ENCODE assay signal across 11 cellular contexts in the genomic region with DNA sequence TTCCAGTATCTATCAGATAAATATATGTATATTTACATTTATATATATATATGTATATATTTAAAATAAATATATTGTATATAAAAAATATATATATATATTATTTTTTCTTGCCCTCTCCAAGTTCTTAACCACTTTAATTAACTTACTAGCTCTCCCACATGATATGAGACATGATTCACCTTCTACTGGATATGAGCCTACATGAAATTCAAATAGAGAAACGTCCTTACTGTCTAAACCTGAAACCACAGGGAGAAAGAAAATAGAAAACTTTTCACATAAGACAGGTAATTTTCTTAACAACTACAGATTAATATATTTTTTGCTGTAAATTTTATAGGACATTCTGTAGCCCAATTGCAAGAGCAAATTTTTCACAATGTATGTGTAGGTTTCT.
"Had no signal": no experiment of that assay in that cellular context is flagged by ENCODE, and none has a peak within 500 bp of the region (broad histone marks: within the 10 kb centered on the region; RNA-seq: fewer than 3 reads in every experiment).

No MANE protein-coding gene starts in this region.

- H3K9me3 Mint-ChIP-seq: activated CD4-positive, alpha-beta memory T cell treated with anti-CD3 and anti-CD28 coated beads for 36 hours; activated naive CD8-positive, alpha-beta T cell treated with anti-CD3 and anti-CD28 coated beads, Interleukin-2, amount 50 U/mL, for 24 hours; mesothelial cell of epicardium; stimulated activated naive CD8-positive, alpha-beta T cell treated with anti-CD3 and anti-CD28 coated beads, Interleukin-15, Interleukin-2, amounts not matched to agents 100 ng/mL and 50 ng/mL, for 24 hours had no signal

- H3K27ac ChIP-seq: coronary artery, gastroesophageal sphincter, heart left ventricle, tibial nerve had no signal

- H3K27me3 Mint-ChIP-seq: activated CD4-positive, alpha-beta memory T cell treated with anti-CD3 and anti-CD28 coated beads for 36 hours; activated naive CD8-positive, alpha-beta T cell treated with anti-CD3 and anti-CD28 coated beads, Interleukin-2, amount 50 U/mL, for 24 hours; stimulated activated naive CD8-positive, alpha-beta T cell treated with anti-CD3 and anti-CD28 coated beads, Interleukin-15, Interleukin-2, amounts not matched to agents 100 ng/mL and 50 ng/mL, for 24 hours had no signal

- H3K4me1 ChIP-seq: gastroesophageal sphincter, tibial nerve had no signal

- DNase-seq: activated naive CD8-positive, alpha-beta T cell treated with anti-CD3 and anti-CD28 coated beads, Interleukin-2, amount 50 U/mL, for 24 hours; aorta; heart left ventricle; left lung had no signal

- H3K36me3 ChIP-seq: gastroesophageal sphincter, heart left ventricle, tibial nerve had no signal

- H3K4me3 ChIP-seq: coronary artery, gastroesophageal sphincter, heart left ventricle, left lung, tibial nerve had no signal

- H3K4me3 Mint-ChIP-seq: activated CD4-positive, alpha-beta memory T cell treated with anti-CD3 and anti-CD28 coated beads for 36 hours; mesothelial cell of epicardium had no signal

- H3K27me3 ChIP-seq: gastroesophageal sphincter, heart left ventricle, left lung, tibial nerve had no signal

- H3K36me3 Mint-ChIP-seq: activated CD4-positive, alpha-beta memory T cell treated with anti-CD3 and anti-CD28 coated beads for 36 hours; mesothelial cell of epicardium had no signal

- H3K9me3 ChIP-seq: gastroesophageal sphincter, heart left ventricle, left lung, tibial nerve had no signal

- ATAC-seq: esophagus mucosa had no signal
